In the genomic region with DNA sequence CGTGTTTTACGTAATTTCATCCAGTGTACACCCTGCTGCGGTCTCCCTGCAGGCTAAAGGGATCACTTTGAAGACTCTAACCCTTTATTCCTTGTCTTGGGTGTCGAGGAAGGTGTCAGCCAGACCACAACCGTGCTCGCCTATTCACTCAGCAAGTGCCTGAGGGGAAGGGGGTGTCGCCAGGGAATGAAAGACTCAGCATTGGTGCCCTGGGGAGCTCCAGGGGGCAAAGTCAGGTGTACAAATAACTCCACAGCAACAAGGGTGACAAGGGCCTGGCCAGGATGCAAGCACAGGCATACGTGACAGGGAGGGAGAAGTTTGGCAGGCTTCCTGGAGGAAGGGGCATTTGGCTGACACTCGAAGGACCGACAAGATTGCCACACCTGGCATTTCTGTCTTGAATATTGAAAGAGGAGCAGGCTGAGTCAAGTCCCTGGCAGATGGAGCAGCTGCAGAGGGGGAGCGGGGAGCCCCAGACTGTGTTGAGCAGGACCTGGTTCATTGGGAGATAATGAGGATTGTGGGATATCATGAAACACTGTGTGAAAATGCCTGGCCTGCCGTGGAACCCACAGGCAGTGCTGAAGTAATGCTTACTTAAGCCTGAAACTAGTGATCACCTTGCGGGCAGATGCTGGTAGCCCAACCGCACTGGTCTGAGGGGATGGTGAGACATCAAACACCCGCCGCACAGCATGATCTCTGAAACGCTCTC, we compare ENCODE assay signal across 22 cellular contexts.
A peak's percentile ranks its signal among the peaks of the same experiment; 100 is the strongest.
DNase-seq lines count a peak whose midpoint lies in the region; ATAC-seq, FAIRE-seq and TF ChIP-seq lines count a peak whose summit lies in the region.
"Had no signal": no experiment of that assay in that cellular context is flagged by ENCODE, and none has a peak within 500 bp of the region (broad histone marks: within the 10 kb centered on the region; RNA-seq: fewer than 3 reads in every experiment).

No MANE protein-coding gene starts in this region.

- peaks cover 17 to 21% of the 10 kb centered on the region in 2 experiments; a peak in 4 of 5 replicates for H3K4me1 ChIP-seq in K562 (replicated peaks in 1 of 2; ENCODE audit: control insufficient read depth in 2 of 2, insufficient read depth in 2 of 2, low read length in 2 of 2)
- H3K4me1 ChIP-seq in endodermal cell (ENCODE audit: control insufficient read depth, insufficient read depth, low read length) = peaks cover 14% of the 10 kb centered on the region
- H3K4me1 ChIP-seq: upper lobe of right lung had no signal

- H3K36me3 ChIP-seq in K562 (ENCODE audit: control insufficient read depth, insufficient read depth, low read length) (no peaks in the 10 kb centered on the region), endodermal cell (ENCODE audit: control insufficient read depth, insufficient read depth, low read length) (no peaks in the 10 kb centered on the region)
- H3K36me3 ChIP-seq: MG63, right atrium auricular region, upper lobe of right lung had no signal

- H3K27me3 ChIP-seq in K562 (ENCODE audit: control insufficient read depth in 2 of 2, insufficient read depth in 2 of 2, low read length in 2 of 2) = peaks cover 7 to 36% of the 10 kb centered on the region in 2 experiments; a peak in 4 of 5 replicates
- no peaks in the 10 kb centered on the region for H3K27me3 ChIP-seq in endodermal cell (ENCODE audit: control insufficient read depth, insufficient read depth, low read length, poor library complexity, severe bottlenecking)
- H3K27me3 ChIP-seq: MG63, right atrium auricular region, upper lobe of right lung had no signal

- no peaks in the 10 kb centered on the region for H3K27me3 Mint-ChIP-seq in activated CD4-positive, alpha-beta T cell treated with anti-CD3 and anti-CD28 coated beads, Interleukin-2, amount 10 ng/mL, durations not matched to agents 7 days and 5 days
- H3K27me3 Mint-ChIP-seq in nephron (ENCODE audit: low read depth) (peaks cover 12% of the 10 kb centered on the region), type B pancreatic cell (peaks cover 26% of the 10 kb centered on the region), endodermal cell (ENCODE audit: insufficient read depth) (peaks cover 19% of the 10 kb centered on the region)

- no peak overlapping the region for H3K27ac ChIP-seq in K562 (ENCODE audit: extremely low read depth, low read depth, low read length)
- H3K27ac ChIP-seq in endodermal cell (ENCODE audit: low read depth, low read length) = no peak overlapping the region
- H3K27ac ChIP-seq: upper lobe of right lung had no signal

- no peaks in the 10 kb centered on the region; the same call in 1 of the 2 replicates for H4K20me1 ChIP-seq in K562 (replicated peaks; ENCODE audit: control insufficient read depth, insufficient read depth, low read length)

- TF ChIP-seq CTCF in K562 (IDR thresholded peaks at IDR 0.05 in 2 of 3, conservative IDR thresholded peaks at IDR 0.05 in 1 of 3; ENCODE audit: insufficient read depth in 2 of 3, low read depth in 1 of 3, low read length in 3 of 3) (no peak), nephron (IDR thresholded peaks at IDR 0.05; ENCODE audit: unreplicated experiment in 3 of 3) (no peak), type B pancreatic cell (conservative IDR thresholded peaks at IDR 0.05) (no peak), endodermal cell (conservative IDR thresholded peaks at IDR 0.05) (no peak)

- H3K36me3 Mint-ChIP-seq in activated CD4-positive, alpha-beta T cell treated with anti-CD3 and anti-CD28 coated beads, Interleukin-2, amount 10 ng/mL, durations not matched to agents 7 days and 5 days (ENCODE audit: low read depth) = no peaks in the 10 kb centered on the region
- H3K36me3 Mint-ChIP-seq in nephron (ENCODE audit: low read depth) (no peaks in the 10 kb centered on the region), type B pancreatic cell (no peaks in the 10 kb centered on the region), endodermal cell (ENCODE audit: low read depth) (no peaks in the 10 kb centered on the region)

- ATAC-seq in K562 = no peak
- ATAC-seq in HG03457 (IDR thresholded peaks at IDR 0.05; ENCODE audit: unreplicated experiment) = no peak
- ATAC-seq: upper lobe of right lung had no signal

- CTCF ChIA-PET in activated CD4-positive, alpha-beta T cell treated with anti-CD3 and anti-CD28 coated beads, Interleukin-2, amount 10 ng/mL, durations not matched to agents 7 days and 5 days (lab: Charles Lee) = interaction anchor here (1.1 kb wide), 1 partner anchor 91 kb away, joined by 3 read pairs; no protein-coding TSS in a partner anchor
- CTCF ChIA-PET in K562 (lab: Yijun Ruan, JAX; ENCODE audit: low intra/inter-chr PET ratio) = no interaction called here

- no peaks in the 10 kb centered on the region for H3K79me2 ChIP-seq in K562 (ENCODE audit: control insufficient read depth, insufficient read depth, low read length)

- in situ Hi-C loops in K562 (cut with MboI) = no loop called here

- no peaks in the 10 kb centered on the region for H3K4me1 Mint-ChIP-seq in activated CD4-positive, alpha-beta T cell treated with anti-CD3 and anti-CD28 coated beads, Interleukin-2, amount 10 ng/mL, durations not matched to agents 7 days and 5 days
- peaks cover 88% of the 10 kb centered on the region for H3K4me1 Mint-ChIP-seq in nephron
- H3K4me1 Mint-ChIP-seq in type B pancreatic cell (ENCODE audit: unreplicated experiment) = peaks cover 39% of the 10 kb centered on the region
- H3K4me1 Mint-ChIP-seq in endodermal cell = peaks cover 37% of the 10 kb centered on the region

- TF ChIP-seq POLR2A in K562 (conservative IDR thresholded peaks at IDR 0.05) = no peak

- no peak overlapping the region for H3K4me2 ChIP-seq in K562 (ENCODE audit: insufficient read depth, low read length)

- FAIRE-seq in K562 (lab: Jason Lieb, UNC) = no peak
- FAIRE-seq: A204.1, D721Med, GM12878, H54 had no signal

- no peak for TF ChIP-seq EP300 in K562 (IDR thresholded peaks at IDR 0.05; ENCODE audit: low read length)

- no peaks in the 10 kb centered on the region for H3K9me3 ChIP-seq in K562 (replicated peaks; ENCODE audit: control insufficient read depth, insufficient read depth, low read depth, low read length)
- peaks cover under 1% of the 10 kb centered on the region for H3K9me3 ChIP-seq in endodermal cell (ENCODE audit: control insufficient read depth, low read length)
- H3K9me3 ChIP-seq: MG63, right atrium auricular region, upper lobe of right lung had no signal

- no peak for DNase-seq in activated CD4-positive, alpha-beta T cell treated with anti-CD3 and anti-CD28 coated beads, Interleukin-2, amount 10 ng/mL, durations not matched to agents 7 days and 5 days
- DNase-seq in activated CD4-positive, alpha-beta T cell treated with anti-CD3 and anti-CD28 coated beads, Interleukin-2, amount 50 U/mL, for 1 hour = no peak
- DNase-seq in K562 (ENCODE audit: extremely low read depth in 1 of 4, low spot score in 3 of 4) (no peak), type B pancreatic cell (ENCODE audit: extremely low spot score, unreplicated experiment) (no peak), endodermal cell (no peak), NCI-H1105 (lab: John Stamatoyannopoulos, UW) (no peak)
- DNase-seq: activated gamma-delta T cell treated with Interleukin-2 at 50 U/mL for 16 hours; dermis blood vessel endothelial cell; GF-D8; MG63; NCI-H187 treated with DMSO at 0.1 percent for 48 hours; occipital lobe; Right ventricle myocardium superior; stimulated activated naive CD4-positive, alpha-beta T cell treated with Interleukin-2 at 50 U/mL for 16 hours; upper lobe of right lung had no signal

- H3K4me3 ChIP-seq in K562 (no peak overlapping the region), endodermal cell (ENCODE audit: low read length) (no peak overlapping the region)
- H3K4me3 ChIP-seq: GM12878, MG63, right atrium auricular region, upper lobe of right lung had no signal

- no peak overlapping the region for H3K4me3 Mint-ChIP-seq in activated CD4-positive, alpha-beta T cell treated with anti-CD3 and anti-CD28 coated beads, Interleukin-2, amount 10 ng/mL, durations not matched to agents 7 days and 5 days
- H3K4me3 Mint-ChIP-seq in nephron = no peak overlapping the region
- no peak overlapping the region for H3K4me3 Mint-ChIP-seq in type B pancreatic cell
- H3K4me3 Mint-ChIP-seq in endodermal cell = no peak overlapping the region

- no peaks in the 10 kb centered on the region for H3K9me3 Mint-ChIP-seq in activated CD4-positive, alpha-beta T cell treated with anti-CD3 and anti-CD28 coated beads, Interleukin-2, amount 10 ng/mL, durations not matched to agents 7 days and 5 days
- H3K9me3 Mint-ChIP-seq in nephron = no peaks in the 10 kb centered on the region
- H3K9me3 Mint-ChIP-seq in type B pancreatic cell = no peaks in the 10 kb centered on the region
- peaks cover 12% of the 10 kb centered on the region for H3K9me3 Mint-ChIP-seq in endodermal cell

- intact Hi-C loops in K562 (cut with micrococcal nuclease) = no loop called here

- POLR2A ChIA-PET in activated CD4-positive, alpha-beta T cell treated with anti-CD3 and anti-CD28 coated beads, Interleukin-2, amount 10 ng/mL, durations not matched to agents 7 days and 5 days (lab: Charles Lee) = no interaction called here
- POLR2A ChIA-PET in K562 (lab: Yijun Ruan, JAX) = interaction anchor here (0.7 kb wide), 1 partner anchor 167 kb away, joined by 3 read pairs; no protein-coding TSS in a partner anchor

- H3K9ac ChIP-seq in K562 (ENCODE audit: insufficient read depth in 1 of 2, low read depth in 2 of 2, low read length in 2 of 2) (no peak overlapping the region), endodermal cell (ENCODE audit: extremely low read depth, low read length, poor library complexity, severe bottlenecking) (no peak overlapping the region)

- H2AFZ ChIP-seq in K562 (ENCODE audit: low read depth, low read length) = peak overlapping the region; percentile 75; the same call in 1 of the 2 replicates

- 64% methylated on average over 17 of the region's 17 CpGs for WGBS in K562 (ENCODE audit: insufficient coverage, low coverage, missing lambda C conversion rate)
- whole genome bisulfite sequencing in endodermal cell (ENCODE audit: insufficient coverage in 1 of 2, insufficient read length in 1 of 2), 2 experiments = 89 to 93% methylated on average over 10 to 17 of the region's 17 CpGs

- no peak for TF ChIP-seq RAD21 in K562 (CRISPR knock-in tag; conservative IDR thresholded peaks at IDR 0.05 in 1 of 2, IDR thresholded peaks at IDR 0.05 in 1 of 2)

- H3K27ac Mint-ChIP-seq in activated CD4-positive, alpha-beta T cell treated with anti-CD3 and anti-CD28 coated beads, Interleukin-2, amount 10 ng/mL, durations not matched to agents 7 days and 5 days = peak overlapping the region; percentile 19
- peak overlapping the region in 2 of 3 experiments; percentile 30 to 64 for H3K27ac Mint-ChIP-seq in nephron
- H3K27ac Mint-ChIP-seq in type B pancreatic cell = peak overlapping the region; percentile 4
- no peak overlapping the region for H3K27ac Mint-ChIP-seq in endodermal cell

- no TSS peak for BruUV-seq in K562 (replicated peaks; lab: Mats Ljungman, UMichigan)

- no peaks in the 10 kb centered on the region for H3K9me1 ChIP-seq in K562 (ENCODE audit: control insufficient read depth, insufficient read depth, low read length)

TF ChIP-seq in K562, 482 proteins besides CTCF, POLR2A, EP300 and RAD21 (continues in another document):
- no peak for TF ChIP-seq TCF3 (CRISPR knock-in tag; IDR thresholded peaks at IDR 0.05)
- peak; percentile 35; the same call in 1 of the 2 replicates for TF ChIP-seq BCOR (IDR thresholded peaks at IDR 0.05)
